ENCODE assay signal across 11 cellular contexts in the genomic region with DNA sequence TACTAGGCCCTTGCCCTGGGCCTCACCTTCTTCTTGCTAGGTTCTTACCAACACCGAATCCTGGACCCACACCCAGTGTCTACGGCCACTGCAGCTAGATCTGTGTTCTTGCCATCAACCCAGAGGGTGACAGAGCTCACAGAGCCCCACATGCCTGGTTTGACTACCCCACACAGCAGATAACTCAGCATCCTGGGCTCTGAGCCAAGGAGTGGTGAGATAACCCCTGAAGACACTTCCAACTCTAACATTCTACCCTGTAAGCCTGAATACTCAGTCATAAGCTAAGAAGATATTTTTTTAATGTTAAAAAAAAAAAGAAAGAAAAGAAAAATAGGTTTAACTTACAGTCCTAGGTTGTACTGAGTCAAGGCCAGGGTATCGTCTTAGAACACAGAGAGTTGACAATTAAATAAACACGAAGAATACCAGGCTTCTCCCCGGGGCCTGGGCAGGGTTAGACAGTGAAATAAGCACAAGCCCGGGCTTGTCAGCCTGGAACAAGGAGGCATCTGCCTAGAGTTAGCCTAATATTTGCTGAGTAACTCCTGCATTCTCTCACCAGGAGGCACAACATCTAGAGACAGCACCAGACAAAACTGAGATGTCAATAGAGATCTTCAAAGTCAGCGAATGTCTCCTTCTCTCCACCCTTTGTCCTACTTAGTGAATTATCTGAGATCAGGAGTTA.
A peak's percentile ranks its signal among the peaks of the same experiment; 100 is the strongest.
DNase-seq lines count a peak whose midpoint lies in the region; ATAC-seq and TF ChIP-seq lines count a peak whose summit lies in the region.
"Had no signal": no experiment of that assay in that cellular context is flagged by ENCODE, and none has a peak within 500 bp of the region (broad histone marks: within the 10 kb centered on the region; RNA-seq: fewer than 3 reads in every experiment).

No MANE protein-coding gene starts in this region.

- TF ChIP-seq CTCF in RWPE2 (IDR thresholded peaks at IDR 0.05; ENCODE audit: poor library complexity, severe bottlenecking) (peak; percentile 25), fibroblast of mammary gland (conservative IDR thresholded peaks at IDR 0.05; ENCODE audit: control insufficient read depth, insufficient read depth, low read depth, low read length) (no peak)

- H3K27me3 ChIP-seq in RWPE2 (ENCODE audit: insufficient read depth, poor library complexity, severe bottlenecking): no peaks in the 10 kb centered on the region

- H3K4me3 ChIP-seq in RWPE2 (ENCODE audit: severe bottlenecking) (no peak overlapping the region), fibroblast of mammary gland (ENCODE audit: control insufficient read depth, low read depth, low read length) (no peak overlapping the region)

- H3K4me3 Mint-ChIP-seq in activated naive CD4-positive, alpha-beta T cell treated with anti-CD3 and anti-CD28 coated beads for 36 hours: no peak overlapping the region
- H3K4me3 Mint-ChIP-seq: activated CD8-positive, alpha-beta T cell treated with anti-CD3 and anti-CD28 coated beads, Interleukin-2, amount 10 ng/mL, durations not matched to agents 7 days and 5 days; H9; nephron had no signal

- no peaks in the 10 kb centered on the region for H3K4me1 Mint-ChIP-seq in activated naive CD4-positive, alpha-beta T cell treated with anti-CD3 and anti-CD28 coated beads for 36 hours (ENCODE audit: low read depth)

- H3K27ac ChIP-seq in RWPE2 (ENCODE audit: poor library complexity, severe bottlenecking): peak overlapping the region; percentile 76

- in situ Hi-C loops in ACHN (cut with HindIII; ENCODE audit: low pct_ligation_motif_present, low pct_unique_long_range_greater_than_20kb, low sequenced_read_pairs): no loop called here

- intact Hi-C loops in activated naive CD4-positive, alpha-beta T cell treated with anti-CD3 and anti-CD28 coated beads for 36 hours (cut with micrococcal nuclease): no loop called here

- peaks cover 29% of the 10 kb centered on the region for H3K4me1 ChIP-seq in RWPE2 (ENCODE audit: insufficient read depth, poor library complexity, severe bottlenecking)

- no peaks in the 10 kb centered on the region for H3K36me3 Mint-ChIP-seq in activated naive CD4-positive, alpha-beta T cell treated with anti-CD3 and anti-CD28 coated beads for 36 hours (ENCODE audit: low read depth)

- no peaks in the 10 kb centered on the region for H3K9me3 Mint-ChIP-seq in activated naive CD4-positive, alpha-beta T cell treated with anti-CD3 and anti-CD28 coated beads for 36 hours
- H3K9me3 Mint-ChIP-seq: H9 had no signal

- no peaks in the 10 kb centered on the region for H3K36me3 ChIP-seq in RWPE2 (ENCODE audit: low read depth)

- no peak overlapping the region for H3K27ac Mint-ChIP-seq in activated naive CD4-positive, alpha-beta T cell treated with anti-CD3 and anti-CD28 coated beads for 36 hours
- H3K27ac Mint-ChIP-seq: activated CD8-positive, alpha-beta T cell treated with anti-CD3 and anti-CD28 coated beads, Interleukin-2, amount 10 ng/mL, durations not matched to agents 7 days and 5 days; nephron had no signal

- CTCF ChIA-PET in activated naive CD4-positive, alpha-beta T cell treated with anti-CD3 and anti-CD28 coated beads for 36 hours (lab: Charles Lee): no interaction called here

- H3K27me3 Mint-ChIP-seq in activated naive CD4-positive, alpha-beta T cell treated with anti-CD3 and anti-CD28 coated beads for 36 hours (ENCODE audit: low read depth): no peaks in the 10 kb centered on the region

- ATAC-seq in HG02588 (IDR thresholded peaks at IDR 0.05; ENCODE audit: unreplicated experiment): peak; percentile 50
- peak; percentile 95 for ATAC-seq in RWPE2 (ENCODE audit: low read depth)
- no peak for ATAC-seq in GM21447 (IDR thresholded peaks at IDR 0.05; ENCODE audit: unreplicated experiment)
- ATAC-seq: activated CD8-positive, alpha-beta T cell treated with anti-CD3 and anti-CD28 coated beads, Interleukin-2, amount 10 ng/mL, durations not matched to agents 7 days and 5 days had no signal

- H3K9me3 ChIP-seq in RWPE2 (ENCODE audit: severe bottlenecking): no peaks in the 10 kb centered on the region

- peak; percentile 12 for DNase-seq in ACHN
- DNase-seq in RWPE2 (ENCODE audit: low spot score): peak; percentile 86
- peak; percentile 44 for DNase-seq in fibroblast of mammary gland (ENCODE audit: low read depth)
- no peak for DNase-seq in GDM1 (lab: John Stamatoyannopoulos, UW)
- DNase-seq in D341Med (ENCODE audit: low spot score): no peak
- no peak for DNase-seq in activated naive CD4-positive, alpha-beta T cell treated with anti-CD3 and anti-CD28 coated beads for 36 hours
- DNase-seq: activated CD8-positive, alpha-beta T cell treated with anti-CD3 and anti-CD28 coated beads, Interleukin-2, amount 10 ng/mL, durations not matched to agents 7 days and 5 days; H9 had no signal

Comparison
In these comparisons a context has a peak if more than half of its experiments do, and no peak if none do; other contexts are left out.
1. DNase-seq: peak in ACHN (single experiment), RWPE2 (single experiment) and fibroblast of mammary gland (single experiment); none in GDM1 (single experiment), D341Med (single experiment) and activated naive CD4-positive, alpha-beta T cell treated with anti-CD3 and anti-CD28 coated beads for 36 hours (single experiment).